ENCODE assay signal across 8 cellular contexts in genomic region chr4:180057891-180058643, GRCh38.
DNase-seq lines count a peak whose midpoint lies in the region; ATAC-seq, FAIRE-seq and TF ChIP-seq lines count a peak whose summit lies in the region.

No MANE protein-coding gene starts in this region.

- H3K4me3 ChIP-seq in HUES6 (ENCODE audit: low read depth, low read length) (peak overlapping the region; percentile 88), GM12878 (peak overlapping the region; percentile 58; the same call in 1 of the 2 replicates)

- peaks cover 42 to 58% of the 10 kb centered on the region in 2 donors for H3K27me3 Mint-ChIP-seq in stimulated activated naive B cell treated with anti-CD40 and anti-IgM and Interleukin-4, amounts not matched to agents 10 μg/mL and 1 μg/mL and 100 μg/mL, for 72 hours

- H3K9me3 ChIP-seq in HUES6 (ENCODE audit: control insufficient read depth, insufficient read depth, low read depth, low read length): no peaks in the 10 kb centered on the region
- H3K9me3 ChIP-seq in GM12878 (replicated peaks; ENCODE audit: control insufficient read depth, insufficient read depth, low read length): no peaks in the 10 kb centered on the region

- no peaks in the 10 kb centered on the region for H3K79me2 ChIP-seq in GM12878 (ENCODE audit: control insufficient read depth, insufficient read depth, low read length)

- peak overlapping the region; percentile 22 for H3K27ac Mint-ChIP-seq in stimulated activated naive B cell treated with anti-CD40 and anti-IgM and Interleukin-4, amounts not matched to agents 10 μg/mL and 1 μg/mL and 100 μg/mL, for 72 hours

- in situ Hi-C loops in GM12878 (cut with MboI): no loop called here

- no peak for TF ChIP-seq POLR2A in GM12878 (IDR thresholded peaks at IDR 0.05; ENCODE audit: low read depth, low read length)

- H3K36me3 ChIP-seq in HUES6 (ENCODE audit: control insufficient read depth, insufficient read depth, low read length) (no peaks in the 10 kb centered on the region), GM12878 (ENCODE audit: control insufficient read depth in 2 of 2, insufficient read depth in 2 of 2, low read length in 1 of 2) (no peaks in the 10 kb centered on the region)

- TF ChIP-seq EP300 in GM12878 (IDR thresholded peaks at IDR 0.05; ENCODE audit: borderline replicate concordance in 1 of 2, control insufficient read depth in 1 of 2, low read depth in 2 of 2, low read length in 2 of 2): no peak

- SMC1A ChIA-PET in GM12878 (lab: Charles Lee; ENCODE audit: uncharacterized antibody, unreplicated experiment): no interaction called here

- H3K4me1 Mint-ChIP-seq in stimulated activated naive B cell treated with anti-CD40 and anti-IgM and Interleukin-4, amounts not matched to agents 10 μg/mL and 1 μg/mL and 100 μg/mL, for 72 hours: peaks cover 10 to 22% of the 10 kb centered on the region in 2 donors

- peak; percentile 35 for DNase-seq in AG20443 (ENCODE audit: low spot score)
- DNase-seq in GM12878 (ENCODE audit: low read depth, low spot score): no peak
- peak; percentile 43 for DNase-seq in iPS-NIHi7 (ENCODE audit: extremely low spot score)
- peak; percentile 6 for DNase-seq in stimulated activated naive B cell treated with anti-CD40 and anti-IgM and Interleukin-4, amounts not matched to agents 10 μg/mL and 1 μg/mL and 100 μg/mL, for 72 hours
- DNase-seq in H4 (ENCODE audit: low spot score): no peak

- H3K9ac ChIP-seq in HUES6 (ENCODE audit: low read length) (peak overlapping the region; percentile 72), GM12878 (ENCODE audit: control insufficient read depth, insufficient read depth, low read length) (no peak overlapping the region)

- peaks cover 48% of the 10 kb centered on the region for H3K27me3 ChIP-seq in HUES6 (ENCODE audit: control insufficient read depth, insufficient read depth, low read length)
- H3K27me3 ChIP-seq in GM12878 (replicated peaks in 1 of 2; ENCODE audit: control insufficient read depth in 2 of 2, insufficient read depth in 2 of 2, low read length in 1 of 2): peaks cover 5 to 8% of the 10 kb centered on the region in 2 experiments; a peak in 3 of 4 replicates

- peak overlapping the region; percentile 84 for H3K4me2 ChIP-seq in GM12878 (ENCODE audit: control insufficient read depth, insufficient read depth)

- intact Hi-C loops in GM12878 (cut with micrococcal nuclease; ENCODE audit: unreplicated experiment): no loop called here

- no peak for TF ChIP-seq RAD21 in GM12878 (IDR thresholded peaks at IDR 0.05; ENCODE audit: insufficient read depth, low read depth, low read length)

- ATAC-seq in GM19372 (IDR thresholded peaks at IDR 0.05; ENCODE audit: low read depth, unreplicated experiment): peak; percentile 40
- ATAC-seq in GM12878: peak; percentile 77
- ATAC-seq in stimulated activated naive B cell treated with anti-CD40 and anti-IgM and Interleukin-4, amounts not matched to agents 10 μg/mL and 1 μg/mL and 100 μg/mL, for 72 hours (replicated peaks): peak; percentile 58 to 64
- ATAC-seq in GM18520 (IDR thresholded peaks at IDR 0.05; ENCODE audit: unreplicated experiment): no peak

- POLR2A ChIA-PET in GM12878 (lab: Charles Lee): no interaction called here

- H4K20me1 ChIP-seq in GM12878 (ENCODE audit: control insufficient read depth, insufficient read depth): no peaks in the 10 kb centered on the region

- no TSS peak for BruUV-seq in GM12878 (replicated peaks; lab: Mats Ljungman, UMichigan)

- 4% methylated on average over 51 of the region's 76 CpGs for WGBS in GM12878 (ENCODE audit: insufficient coverage, insufficient replicate concordance, low lambda C conversion rate, missing lambda C conversion rate)

- CTCF ChIA-PET in GM12878 (lab: Yijun Ruan, JAX): no interaction called here

- H3K36me3 Mint-ChIP-seq in stimulated activated naive B cell treated with anti-CD40 and anti-IgM and Interleukin-4, amounts not matched to agents 10 μg/mL and 1 μg/mL and 100 μg/mL, for 72 hours: no peaks in the 10 kb centered on the region

- no peak overlapping the region for H3K27ac ChIP-seq in HUES6 (ENCODE audit: low read depth, low read length)
- peak overlapping the region; percentile 18; the same call in 1 of the 2 replicates for H3K27ac ChIP-seq in GM12878 (ENCODE audit: control insufficient read depth, insufficient read depth)

- H3K4me1 ChIP-seq in HUES6 (ENCODE audit: control insufficient read depth, insufficient read depth, low read length) (no peaks in the 10 kb centered on the region), GM12878 (ENCODE audit: control insufficient read depth, insufficient read depth, low read length) (no peaks in the 10 kb centered on the region)

- H3K4me3 Mint-ChIP-seq in stimulated activated naive B cell treated with anti-CD40 and anti-IgM and Interleukin-4, amounts not matched to agents 10 μg/mL and 1 μg/mL and 100 μg/mL, for 72 hours: peak overlapping the region; percentile 83 to 84

- no peak for FAIRE-seq in GM12878 (lab: Jason Lieb, UNC)

- TF ChIP-seq CTCF in GM12878 (IDR thresholded peaks at IDR 0.05 in 2 of 3, conservative IDR thresholded peaks at IDR 0.05 in 1 of 3; ENCODE audit: control insufficient read depth in 2 of 3, extremely low read depth in 1 of 3, insufficient read depth in 1 of 3, low read depth in 3 of 3, low read length in 3 of 3): no peak

- no peaks in the 10 kb centered on the region for H3K9me3 Mint-ChIP-seq in stimulated activated naive B cell treated with anti-CD40 and anti-IgM and Interleukin-4, amounts not matched to agents 10 μg/mL and 1 μg/mL and 100 μg/mL, for 72 hours

- RAD21 ChIA-PET in GM12878 (lab: Charles Lee; ENCODE audit: unreplicated experiment): no interaction called here

- H2AFZ ChIP-seq in GM12878 (ENCODE audit: control insufficient read depth, low read depth, low read length): peak overlapping the region; percentile 13

TF ChIP-seq in GM12878, 131 proteins besides CTCF, POLR2A, EP300 and RAD21 (continues in another document):
- TF ChIP-seq SIN3A (IDR thresholded peaks at IDR 0.05; ENCODE audit: low read depth, low read length) (no peak), RB1 (IDR thresholded peaks at IDR 0.05; ENCODE audit: borderline replicate concordance) (no peak), NR2C2 (IDR thresholded peaks at IDR 0.05; ENCODE audit: borderline replicate concordance, control insufficient read depth, insufficient read length, low read depth) (no peak), E2F4 (IDR thresholded peaks at IDR 0.05; ENCODE audit: low read depth, low read length) (no peak), ATF2 (IDR thresholded peaks at IDR 0.05; ENCODE audit: low read length) (no peak), PKNOX1 (IDR thresholded peaks at IDR 0.05) (no peak), NBN (IDR thresholded peaks at IDR 0.05) (no peak), HSF1 (IDR thresholded peaks at IDR 0.05; ENCODE audit: low read depth, low read length) (no peak), POLR2AphosphoS5 (IDR thresholded peaks at IDR 0.05; ENCODE audit: low read length) (no peak), NR2F1 (conservative IDR thresholded peaks at IDR 0.05) (no peak), CREB1 (IDR thresholded peaks at IDR 0.05; ENCODE audit: low read depth) (no peak), ATF3 (IDR thresholded peaks at IDR 0.05; ENCODE audit: borderline replicate concordance, extremely low read depth, low read depth, low read length) (no peak), RFX5 (IDR thresholded peaks at IDR 0.05; ENCODE audit: low read depth, low read length) (no peak), BACH1 (IDR thresholded peaks at IDR 0.05; ENCODE audit: borderline replicate concordance) (no peak)

Comparison
In these comparisons a context has a peak if more than half of its experiments do, and no peak if none do; other contexts are left out.
1. DNase-seq: peak in AG20443 (single experiment), iPS-NIHi7 (single experiment) and stimulated activated naive B cell treated with anti-CD40 and anti-IgM and Interleukin-4, amounts not matched to agents 10 μg/mL and 1 μg/mL and 100 μg/mL, for 72 hours (single experiment); none in GM12878 (single experiment) and H4 (single experiment).